ENCODE assay signal across 20 cellular contexts in genomic region chr3:23931597-23931996, GRCh38.
"Had no signal": no experiment of that assay in that cellular context is flagged by ENCODE, and none has a peak within 500 bp of the region (broad histone marks: within the 10 kb centered on the region; RNA-seq: fewer than 3 reads in every experiment).

No MANE protein-coding gene starts in this region.

- H3K27ac ChIP-seq: heart left ventricle, neutrophil, psoas muscle, spleen, stomach, thoracic aorta, transverse colon had no signal

- H3K36me3 Mint-ChIP-seq: naive B cell had no signal

- H3K4me1 Mint-ChIP-seq: nephron had no signal

- H3K4me3 Mint-ChIP-seq: naive B cell, nephron had no signal

- ATAC-seq: esophagus mucosa, heart left ventricle, psoas muscle, sciatic nerve had no signal

- H3K36me3 ChIP-seq: heart left ventricle, neutrophil, spleen, stomach, thoracic aorta, transverse colon had no signal

- DNase-seq: effector memory CD4-positive, alpha-beta T cell; heart left ventricle; hippocampal formation; kidney glomerular epithelial cell; mesendoderm; naive B cell; psoas muscle; spleen; stimulated activated CD4-positive, alpha-beta T cell treated with anti-CD3 and anti-CD28 coated beads, Interleukin-15, amount 100 ng/mL, for 24 hours; stimulated activated CD4-positive, alpha-beta T cell treated with anti-CD3 and anti-CD28 coated beads, Interleukin-1b, Interleukin-23, amount 100 ng/mL, for 48 hours; stimulated activated CD4-positive, alpha-beta T cell treated with anti-CD3 and anti-CD28 coated beads, Interleukin-4, amount 100 ng/mL, for 24 hours; stimulated activated naive CD4-positive, alpha-beta T cell; stomach; substantia nigra; transverse colon had no signal

- H3K27me3 ChIP-seq: heart left ventricle, neutrophil, spleen, stomach, transverse colon had no signal

- H3K27ac Mint-ChIP-seq: naive B cell, nephron had no signal

- H3K4me1 ChIP-seq: psoas muscle, spleen, stomach had no signal

- H3K9me3 Mint-ChIP-seq: naive B cell, nephron had no signal

- H3K4me3 ChIP-seq: heart left ventricle, psoas muscle, spleen, stomach, thoracic aorta, transverse colon had no signal

- H3K9me3 ChIP-seq: heart left ventricle, neutrophil, psoas muscle, spleen, stomach, thoracic aorta, transverse colon had no signal
